ENCODE assay signal across 10 cellular contexts in genomic region chr9:120918931-120919638, GRCh38. TPM values are rescaled to one million over a fixed set of nuclear protein-coding genes. Genes with fewer than 3 reads are reported as not detected.
DNase-seq lines count a peak whose midpoint lies in the region; ATAC-seq, FAIRE-seq and TF ChIP-seq lines count a peak whose summit lies in the region.
"Had no signal": no experiment of that assay in that cellular context is flagged by ENCODE, and none has a peak within 500 bp of the region (broad histone marks: within the 10 kb centered on the region; RNA-seq: fewer than 3 reads in every experiment).

No MANE protein-coding gene starts in this region.

- peak overlapping the region; percentile 90 for H3K27ac Mint-ChIP-seq in activated CD4-positive, alpha-beta T cell treated with anti-CD3 and anti-CD28 coated beads for 36 hours

- CTCF ChIA-PET in activated CD4-positive, alpha-beta T cell treated with anti-CD3 and anti-CD28 coated beads for 36 hours (lab: Charles Lee), result interaction anchor here (0.7 to 2.0 kb wide), 2 partner anchors 10 to 12 kb away, joined by 5 read pairs; no protein-coding TSS in a partner anchor
- CTCF ChIA-PET in HepG2 (lab: Yijun Ruan, JAX; ENCODE audit: low intra/inter-chr PET ratio, low total read pairs), result no interaction called here

- H3K4me2 ChIP-seq in HepG2 (ENCODE audit: low read depth, low read length), result peak overlapping the region; percentile 20; the same call in 1 of the 2 replicates

- no peaks in the 10 kb centered on the region for H3K79me2 ChIP-seq in HepG2 (ENCODE audit: insufficient read depth, low read length)

- H3K9me3 Mint-ChIP-seq in activated CD4-positive, alpha-beta T cell treated with anti-CD3 and anti-CD28 coated beads for 36 hours (ENCODE audit: low read depth), result no peaks in the 10 kb centered on the region

- no peaks in the 10 kb centered on the region for H3K36me3 ChIP-seq in HepG2 (replicated peaks in 1 of 2; ENCODE audit: control insufficient read depth in 1 of 2, insufficient read depth in 2 of 2, low read length in 2 of 2)

- WGBS in HepG2 (ENCODE audit: low lambda C conversion rate), result 27% methylated on average over 5 of the region's 15 CpGs

- no peaks in the 10 kb centered on the region; a peak in 1 of 5 replicates for H3K27me3 ChIP-seq in HepG2 (ENCODE audit: control insufficient read depth in 1 of 2, insufficient read depth in 2 of 2, low read length in 2 of 2)

- H3K9ac ChIP-seq in HepG2 (ENCODE audit: insufficient read depth, low read depth, low read length), result no peak overlapping the region

- H2AFZ ChIP-seq in HepG2 (ENCODE audit: low read length), result no peak overlapping the region

- intact Hi-C loops in activated CD4-positive, alpha-beta T cell treated with anti-CD3 and anti-CD28 coated beads for 36 hours (cut with DNase I, micrococcal nuclease), result no loop called here
- intact Hi-C loops in HepG2 (cut with micrococcal nuclease; ENCODE audit: unreplicated experiment), result no loop called here

- H3K4me3 Mint-ChIP-seq in activated CD4-positive, alpha-beta T cell treated with anti-CD3 and anti-CD28 coated beads for 36 hours, result peak overlapping the region; percentile 90

- peak overlapping the region; percentile 38 for H3K27ac ChIP-seq in angular gyrus (ENCODE audit: low read depth, low read length)
- no peak overlapping the region for H3K27ac ChIP-seq in HepG2 (ENCODE audit: extremely low read length, insufficient read depth, low read length)
- H3K27ac ChIP-seq in temporal lobe (ENCODE audit: low read depth, low read length), result peak overlapping the region; percentile 90
- H3K27ac ChIP-seq: epithelial cell of prostate had no signal

- no peak for TF ChIP-seq POLR2A in HepG2 (IDR thresholded peaks at IDR 0.05; ENCODE audit: insufficient read depth in 1 of 2, low read depth in 2 of 2, low read length in 2 of 2)

- peak; percentile 4 for DNase-seq in activated CD4-positive, alpha-beta T cell treated with anti-CD3 and anti-CD28 coated beads for 36 hours
- DNase-seq in activated CD4-positive, alpha-beta T cell treated with anti-CD3 and anti-CD28 coated beads, Interleukin-2, amount 50 U/mL, for 1 hour, result no peak
- DNase-seq in HepG2 (ENCODE audit: low spot score) (no peak), DMS79 treated with DMSO at 0.1 percent for 48 hours (lab: John Stamatoyannopoulos, UW) (no peak), NCI-H187 treated with DMSO at 0.1 percent for 48 hours (lab: John Stamatoyannopoulos, UW) (no peak), NCI-H2196 treated with DMSO at 0.1 percent for 48 hours (lab: John Stamatoyannopoulos, UW; ENCODE audit: unreplicated experiment) (no peak)
- DNase-seq: NCI-H2227 treated with DMSO at 0.1 percent for 48 hours had no signal

- no peak overlapping the region; a peak in 1 of 6 replicates for H3K4me3 ChIP-seq in HepG2 (replicated peaks in 1 of 3; ENCODE audit: insufficient read depth in 1 of 3, low read depth in 2 of 3, low read length in 3 of 3)

- no peak for ATAC-seq in activated CD4-positive, alpha-beta T cell treated with anti-CD3 and anti-CD28 coated beads for 36 hours
- peak; percentile 41 for ATAC-seq in HepG2

- H3K4me1 Mint-ChIP-seq in activated CD4-positive, alpha-beta T cell treated with anti-CD3 and anti-CD28 coated beads for 36 hours, result peaks cover 83% of the 10 kb centered on the region

- peaks cover 29% of the 10 kb centered on the region for H3K4me1 ChIP-seq in HepG2 (ENCODE audit: insufficient read depth, low read length)

- TF ChIP-seq CTCF in HepG2 (CRISPR knock-in tag; IDR thresholded peaks at IDR 0.05), result no peak

- H3K9me3 ChIP-seq in HepG2 (ENCODE audit: low read length), result no peaks in the 10 kb centered on the region

- H4K20me1 ChIP-seq in HepG2 (ENCODE audit: insufficient read depth, low read length), result no peaks in the 10 kb centered on the region

- POLR2A ChIA-PET in activated CD4-positive, alpha-beta T cell treated with anti-CD3 and anti-CD28 coated beads for 36 hours (lab: Charles Lee), result no interaction called here
- POLR2A ChIA-PET in HepG2 (lab: Yijun Ruan, JAX), result no interaction called here

- TF ChIP-seq EP300 in HepG2 (IDR thresholded peaks at IDR 0.05; ENCODE audit: low read depth in 2 of 2, low read length in 2 of 2) (no peak), HepG2 (CRISPR knock-in tag; IDR thresholded peaks at IDR 0.05; ENCODE audit: borderline replicate concordance) (no peak)

- no TSS peak for BruUV-seq in HepG2 (replicated peaks; lab: Mats Ljungman, UMichigan)

- no peaks in the 10 kb centered on the region for H3K27me3 Mint-ChIP-seq in activated CD4-positive, alpha-beta T cell treated with anti-CD3 and anti-CD28 coated beads for 36 hours

- TF ChIP-seq RAD21 in HepG2 (CRISPR knock-in tag; IDR thresholded peaks at IDR 0.05), result no peak

- H3K36me3 Mint-ChIP-seq in activated CD4-positive, alpha-beta T cell treated with anti-CD3 and anti-CD28 coated beads for 36 hours (ENCODE audit: low read depth), result peaks cover 94% of the 10 kb centered on the region

- in situ Hi-C loops in HepG2 (cut with HindIII; ENCODE audit: extremely low pct_ligation_motif_present, low pct_unique_long_range_greater_than_20kb), result no loop called here

- FAIRE-seq in HepG2 (lab: Jason Lieb, UNC), result no peak

TF ChIP-seq in HepG2, 621 proteins besides CTCF, POLR2A, EP300 and RAD21:
- TF ChIP-seq ZNF263 (CRISPR knock-in tag; IDR thresholded peaks at IDR 0.05) (0 out of 2 replicates have a peak, but pooled peaks have one; percentile 40), STAT5B (CRISPR knock-in tag; IDR thresholded peaks at IDR 0.05) (no peak)

RNA-seq across cellular contexts. Expression of gene TRAF1, which starts 7.5 kb away (rescaled TPM):
- 100 to 1,000 TPM; 103 to 113 TPM for total RNA-seq in activated CD4-positive, alpha-beta T cell treated with anti-CD3 and anti-CD28 coated beads for 36 hours
- 0.11 and 0.44 TPM in 2 replicates for total RNA-seq in HepG2 (2016; rRNA removed; fragmentation: Illumina TruSeq; extraction: Trizol)
- total RNA-seq in HepG2 (2016; cell fraction: cytosol; rRNA removed; fragmentation: Illumina TruSeq; extraction: Trizol; ENCODE audit: low read depth), result 0.09 and 0.10 TPM in 2 replicates
- 0.25 and 0.39 TPM in 2 replicates for total RNA-seq in HepG2 (2016; cell fraction: insoluble cytoplasmic fraction; rRNA removed; fragmentation: Illumina TruSeq; extraction: Trizol)
- 0.09 and 0.21 TPM in 2 replicates for total RNA-seq in HepG2 (2016; cell fraction: membrane; rRNA removed; fragmentation: Illumina TruSeq; extraction: Trizol)
- total RNA-seq in HepG2 (2016; cell fraction: nucleus; rRNA removed; fragmentation: Illumina TruSeq; extraction: Trizol), result 0.75 and 0.87 TPM in 2 replicates
- polyA plus RNA-seq in HepG2 (2011; rRNA removed), result 1.0 and 1.8 TPM in 2 replicates
- 0.48 and 0.60 TPM in 2 replicates for polyA plus RNA-seq in HepG2 (2011; cell fraction: cytosol; rRNA removed)
- polyA plus RNA-seq in HepG2 (2011; cell fraction: nucleus; rRNA removed), result 5.5 and 7.6 TPM in 2 replicates
- 0.59 and 0.96 TPM in 2 replicates for polyA plus RNA-seq in HepG2 (2012)
- polyA plus RNA-seq in HepG2 (2016; cell fraction: cytosol; fragmentation: Illumina TruSeq; extraction: Trizol; ENCODE audit: low read depth), result 0.07 and 0.10 TPM in 2 replicates
- 0.19 and 0.26 TPM in 2 replicates for polyA plus RNA-seq in HepG2 (2016; cell fraction: insoluble cytoplasmic fraction; fragmentation: Illumina TruSeq; extraction: Trizol; ENCODE audit: low read depth)
- 0.09 and 0.19 TPM in 2 replicates for polyA plus RNA-seq in HepG2 (2016; cell fraction: membrane; fragmentation: Illumina TruSeq; extraction: Trizol; ENCODE audit: low read depth)
- polyA plus RNA-seq in HepG2 (2016; cell fraction: nucleus; fragmentation: Illumina TruSeq; extraction: Trizol; ENCODE audit: insufficient read depth, low read depth), result 2.2 TPM in 2 replicates
- 0.91 and 1.4 TPM in 2 replicates for polyA minus RNA-seq in HepG2 (2011; rRNA and poly(A)+ RNA removed; ENCODE audit: low replicate concordance)
- 0.09 and 0.20 TPM in 2 replicates for polyA minus RNA-seq in HepG2 (2011; cell fraction: cytosol; rRNA and poly(A)+ RNA removed)
- polyA minus RNA-seq in HepG2 (2011; cell fraction: nucleus; rRNA and poly(A)+ RNA removed), result 3.5 and 3.7 TPM in 2 replicates
- 2.0 TPM for total RNA-seq in temporal lobe

RNA-seq across cellular contexts. Expression of gene PHF19, which starts 42.1 kb away (rescaled TPM):
- 100 to 1,000 TPM; 168 to 169 TPM for total RNA-seq in activated CD4-positive, alpha-beta T cell treated with anti-CD3 and anti-CD28 coated beads for 36 hours
- 38.9 and 41.3 TPM in 2 replicates for total RNA-seq in HepG2 (2016; rRNA removed; fragmentation: Illumina TruSeq; extraction: Trizol)
- total RNA-seq in HepG2 (2016; cell fraction: cytosol; rRNA removed; fragmentation: Illumina TruSeq; extraction: Trizol; ENCODE audit: low read depth), result 37.4 and 48.9 TPM in 2 replicates
- total RNA-seq in HepG2 (2016; cell fraction: insoluble cytoplasmic fraction; rRNA removed; fragmentation: Illumina TruSeq; extraction: Trizol), result 37.1 and 41.5 TPM in 2 replicates
- 43.2 and 56.9 TPM in 2 replicates for total RNA-seq in HepG2 (2016; cell fraction: membrane; rRNA removed; fragmentation: Illumina TruSeq; extraction: Trizol)
- 34.7 and 40.7 TPM in 2 replicates for total RNA-seq in HepG2 (2016; cell fraction: nucleus; rRNA removed; fragmentation: Illumina TruSeq; extraction: Trizol)
- 25.5 and 29.7 TPM in 2 replicates for polyA plus RNA-seq in HepG2 (2011; rRNA removed)
- 20.2 and 33.0 TPM in 2 replicates for polyA plus RNA-seq in HepG2 (2011; cell fraction: cytosol; rRNA removed)
- 61.0 and 76.3 TPM in 2 replicates for polyA plus RNA-seq in HepG2 (2011; cell fraction: nucleus; rRNA removed)
- 20.3 and 24.3 TPM in 2 replicates for polyA plus RNA-seq in HepG2 (2012)
- polyA plus RNA-seq in HepG2 (2016; cell fraction: cytosol; fragmentation: Illumina TruSeq; extraction: Trizol; ENCODE audit: low read depth), result 79.2 and 107 TPM in 2 replicates
- 42.2 and 45.3 TPM in 2 replicates for polyA plus RNA-seq in HepG2 (2016; cell fraction: insoluble cytoplasmic fraction; fragmentation: Illumina TruSeq; extraction: Trizol; ENCODE audit: low read depth)
- 66.8 and 74.2 TPM in 2 replicates for polyA plus RNA-seq in HepG2 (2016; cell fraction: membrane; fragmentation: Illumina TruSeq; extraction: Trizol; ENCODE audit: low read depth)
- 60.4 and 66.8 TPM in 2 replicates for polyA plus RNA-seq in HepG2 (2016; cell fraction: nucleus; fragmentation: Illumina TruSeq; extraction: Trizol; ENCODE audit: insufficient read depth, low read depth)
- polyA minus RNA-seq in HepG2 (2011; rRNA and poly(A)+ RNA removed; ENCODE audit: low replicate concordance), result 67.2 and 159 TPM in 2 replicates
- polyA minus RNA-seq in HepG2 (2011; cell fraction: cytosol; rRNA and poly(A)+ RNA removed), result 15.8 and 17.7 TPM in 2 replicates
- polyA minus RNA-seq in HepG2 (2011; cell fraction: nucleus; rRNA and poly(A)+ RNA removed), result 34.7 and 42.2 TPM in 2 replicates
- 3.9 TPM for total RNA-seq in temporal lobe

Comparison
In these comparisons a context has a peak if more than half of its experiments do, and no peak if none do; other contexts are left out.
1. RNA of gene TRAF1, which starts 7.5 kb away (total RNA-seq): 103 to 113 TPM in activated CD4-positive, alpha-beta T cell treated with anti-CD3 and anti-CD28 coated beads for 36 hours; 2.0 TPM in temporal lobe (single experiment) and 0.09 to 0.87 TPM in HepG2; every median in the first group is over 10 times any median in the second.